8 cellular contexts compared by ENCODE assay signal in the genomic region with DNA sequence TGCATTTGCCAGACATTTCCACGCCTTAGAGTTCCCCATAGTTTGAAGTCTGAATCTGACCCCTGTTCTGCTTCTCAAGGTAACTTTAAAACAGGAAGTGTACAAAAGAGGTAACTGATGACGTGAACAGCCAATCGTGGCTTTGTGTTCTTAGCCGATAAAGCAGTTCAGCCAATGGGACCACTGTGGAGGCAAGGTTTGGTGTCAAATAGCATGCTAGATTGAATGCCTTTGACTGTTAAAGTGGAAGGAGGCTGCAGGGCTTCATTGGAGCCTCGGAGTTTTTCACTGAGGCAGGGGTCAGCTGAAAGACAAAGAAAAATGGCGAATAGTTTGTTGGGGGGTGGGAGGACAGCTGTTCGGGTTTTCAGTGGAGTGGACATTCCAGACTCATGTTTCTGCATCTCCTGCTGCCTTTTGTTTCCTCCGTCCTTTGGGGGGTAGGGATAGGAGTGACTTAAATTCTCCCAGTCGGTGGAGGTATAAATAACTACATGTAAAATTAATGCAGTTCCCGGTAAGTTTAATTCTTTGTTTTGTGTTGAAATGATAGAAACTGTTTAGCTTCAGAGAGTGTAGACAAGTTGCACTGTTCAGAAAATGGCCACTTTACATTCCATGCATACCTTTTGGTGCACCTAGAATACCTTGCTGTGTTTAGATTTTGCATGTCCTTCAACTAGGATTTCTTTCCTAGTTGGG. TPM values are rescaled to one million over a fixed set of nuclear protein-coding genes. Genes with fewer than 3 reads are reported as not detected.
A peak's percentile ranks its signal among the peaks of the same experiment; 100 is the strongest.
DNase-seq lines count a peak whose midpoint lies in the region; ATAC-seq and TF ChIP-seq lines count a peak whose summit lies in the region.

No MANE protein-coding gene starts in this region.

- H3K4me3 ChIP-seq in H7 (ENCODE audit: insufficient read depth, low read depth, low read length) (peak overlapping the region; percentile 67), suprapubic skin (peak overlapping the region; percentile 48)

- no peak for TF ChIP-seq EP300 in suprapubic skin (IDR thresholded peaks at IDR 0.05)

- WGBS in suprapubic skin: 2% methylated on average over 10 of the region's 10 CpGs

- H3K9me3 ChIP-seq in suprapubic skin: no peaks in the 10 kb centered on the region

- H3K27ac ChIP-seq in suprapubic skin: peak overlapping the region; percentile 72

- H3K4me1 ChIP-seq in suprapubic skin: peaks cover 71% of the 10 kb centered on the region

- peak; percentile 99 for DNase-seq in G401 (ENCODE audit: low spot score)
- peak; percentile 75 for DNase-seq in H7
- peak; percentile 99 for DNase-seq in M059J (ENCODE audit: low read depth)
- DNase-seq in SK-MEL-5 (ENCODE audit: low read depth, low spot score): peak; percentile 54
- peak; percentile 60 to 68 for DNase-seq in activated naive CD4-positive, alpha-beta T cell treated with anti-CD3 and anti-CD28 coated beads, Interleukin-2, amount 50 U/mL, for 72 hours (ENCODE audit: low spot score in 2 of 2)
- DNase-seq in glomerular endothelial cell (ENCODE audit: extremely low read depth, low read depth, low spot score): peak; percentile 95
- DNase-seq in nucleus accumbens (lab: John Stamatoyannopoulos, UW): peak; percentile 11 to 95 (median 73)
- DNase-seq in suprapubic skin (ENCODE audit: low spot score in 2 of 2): peak; percentile 82 to 88

- H3K27me3 ChIP-seq in H7 (ENCODE audit: control insufficient read depth, insufficient read depth, low read length) (no peaks in the 10 kb centered on the region), suprapubic skin (no peaks in the 10 kb centered on the region)

- peaks cover 3% of the 10 kb centered on the region; the same call in 1 of the 2 replicates for H3K36me3 ChIP-seq in H7 (replicated peaks; ENCODE audit: control insufficient read depth, insufficient read depth, low read length)
- no peaks in the 10 kb centered on the region for H3K36me3 ChIP-seq in suprapubic skin

- H3K9me3 Mint-ChIP-seq in activated naive CD4-positive, alpha-beta T cell treated with anti-CD3 and anti-CD28 coated beads, Interleukin-2, amount 50 U/mL, for 72 hours: no peaks in the 10 kb centered on the region

- ATAC-seq in activated naive CD4-positive, alpha-beta T cell treated with anti-CD3 and anti-CD28 coated beads, Interleukin-2, amount 50 U/mL, for 72 hours: peak; percentile 96 to 98

- no peak for TF ChIP-seq POLR2A in suprapubic skin (IDR thresholded peaks at IDR 0.05)

- in situ Hi-C loops in G401 (cut with HindIII; ENCODE audit: low sequenced_read_pairs): no loop called here
- in situ Hi-C loops in SK-MEL-5 (cut with HindIII; ENCODE audit: low pct_unique_long_range_greater_than_20kb, low sequenced_read_pairs): no loop called here

- no peak for TF ChIP-seq CTCF in suprapubic skin (IDR thresholded peaks at IDR 0.05)

- H3K36me3 Mint-ChIP-seq in activated naive CD4-positive, alpha-beta T cell treated with anti-CD3 and anti-CD28 coated beads, Interleukin-2, amount 50 U/mL, for 72 hours: peaks cover 5 to 23% of the 10 kb centered on the region in 2 donors

- peak overlapping the region; percentile 85 to 89 for H3K27ac Mint-ChIP-seq in activated naive CD4-positive, alpha-beta T cell treated with anti-CD3 and anti-CD28 coated beads, Interleukin-2, amount 50 U/mL, for 72 hours

RNA-seq across cellular contexts. Expression of a gene that starts 17.7 kb away (rescaled TPM):
- total RNA-seq in G401 (2014; rRNA removed; shearing (Covaris generic)): 39.4 and 76.7 TPM in 2 replicates
- total RNA-seq in H7 (2014; rRNA removed; shearing (Covaris generic)): 43.3 and 51.0 TPM in 2 replicates
- total RNA-seq in M059J (2014; rRNA removed; shearing (Covaris generic)): 24.9 and 38.1 TPM in 2 replicates
- total RNA-seq in SK-MEL-5 (2014; rRNA removed; shearing (Covaris generic)): 24.0 and 25.8 TPM in 2 replicates
- polyA plus RNA-seq in SK-MEL-5 (2015; cell fraction: cytosol; rRNA removed): 55.6 and 76.4 TPM in 2 replicates
- 52.2 and 65.4 TPM in 2 replicates for polyA plus RNA-seq in SK-MEL-5 (2015; cell fraction: nucleus; rRNA removed)
- total RNA-seq in activated naive CD4-positive, alpha-beta T cell treated with anti-CD3 and anti-CD28 coated beads, Interleukin-2, amount 50 U/mL, for 72 hours: 10 to 100 TPM; 58.9 to 62.5 TPM
- total RNA-seq in glomerular endothelial cell: 32.5 and 37.2 TPM in 2 replicates
- total RNA-seq in suprapubic skin: 100 to 1,000 TPM in 1 of 4 donors, 10 to 100 TPM in 3; 62.9 to 111 (median 83.5) TPM

RNA-seq across cellular contexts. Expression of a gene that starts 43.8 kb away (rescaled TPM):
- 8.2 and 8.9 TPM in 2 replicates for total RNA-seq in G401 (2014; rRNA removed; shearing (Covaris generic))
- total RNA-seq in H7 (2014; rRNA removed; shearing (Covaris generic)): 20.0 and 20.7 TPM in 2 replicates
- 0.64 and 1.6 TPM in 2 replicates for total RNA-seq in M059J (2014; rRNA removed; shearing (Covaris generic))
- total RNA-seq in SK-MEL-5 (2014; rRNA removed; shearing (Covaris generic)): 1.8 and 2.6 TPM in 2 replicates
- 2.1 and 4.1 TPM in 2 replicates for polyA plus RNA-seq in SK-MEL-5 (2015; cell fraction: cytosol; rRNA removed)
- 5.2 and 6.7 TPM in 2 replicates for polyA plus RNA-seq in SK-MEL-5 (2015; cell fraction: nucleus; rRNA removed)
- 1 to 10 TPM; 6.9 to 8.3 TPM for total RNA-seq in activated naive CD4-positive, alpha-beta T cell treated with anti-CD3 and anti-CD28 coated beads, Interleukin-2, amount 50 U/mL, for 72 hours
- total RNA-seq in glomerular endothelial cell (under 0.01 and 0.15 TPM in 2 replicates), suprapubic skin (1 to 10 TPM; 2.8 to 8.2 (median 4.8) TPM)

Comparison
In these comparisons a context has a peak if more than half of its experiments do, and no peak if none do; other contexts are left out.
1. Peak in every context shown above with its lines: DNase-seq, ATAC-seq, H3K4me3 ChIP-seq and H3K27ac ChIP-seq.